ENCODE assay signal across 1 cellular context in genomic region chr3:114584734-114585371, GRCh38.
TF ChIP-seq lines count a peak whose summit lies in the region.

No MANE protein-coding gene starts in this region.

TF ChIP-seq in HepG2, 621 proteins besides CTCF, POLR2A, EP300 and RAD21 (continued from another document):
- TF ChIP-seq E2F2 (CRISPR knock-in tag; IDR thresholded peaks at IDR 0.05; ENCODE audit: borderline replicate concordance) (no peak), ZNF776 (CRISPR knock-in tag; IDR thresholded peaks at IDR 0.05) (no peak), ZNF619 (CRISPR knock-in tag; IDR thresholded peaks at IDR 0.05) (no peak), DMTF1 (CRISPR knock-in tag; IDR thresholded peaks at IDR 0.05) (no peak), ZZZ3 (CRISPR knock-in tag; IDR thresholded peaks at IDR 0.05; ENCODE audit: borderline replicate concordance) (no peak), ZNF326 (CRISPR knock-in tag; IDR thresholded peaks at IDR 0.05; ENCODE audit: borderline replicate concordance) (no peak), TAF1 (CRISPR knock-in tag; IDR thresholded peaks at IDR 0.05) (no peak), ZMYM4 (CRISPR knock-in tag; IDR thresholded peaks at IDR 0.05) (no peak), PHF20 (CRISPR knock-in tag; IDR thresholded peaks at IDR 0.05) (no peak)
